In the genomic region with DNA sequence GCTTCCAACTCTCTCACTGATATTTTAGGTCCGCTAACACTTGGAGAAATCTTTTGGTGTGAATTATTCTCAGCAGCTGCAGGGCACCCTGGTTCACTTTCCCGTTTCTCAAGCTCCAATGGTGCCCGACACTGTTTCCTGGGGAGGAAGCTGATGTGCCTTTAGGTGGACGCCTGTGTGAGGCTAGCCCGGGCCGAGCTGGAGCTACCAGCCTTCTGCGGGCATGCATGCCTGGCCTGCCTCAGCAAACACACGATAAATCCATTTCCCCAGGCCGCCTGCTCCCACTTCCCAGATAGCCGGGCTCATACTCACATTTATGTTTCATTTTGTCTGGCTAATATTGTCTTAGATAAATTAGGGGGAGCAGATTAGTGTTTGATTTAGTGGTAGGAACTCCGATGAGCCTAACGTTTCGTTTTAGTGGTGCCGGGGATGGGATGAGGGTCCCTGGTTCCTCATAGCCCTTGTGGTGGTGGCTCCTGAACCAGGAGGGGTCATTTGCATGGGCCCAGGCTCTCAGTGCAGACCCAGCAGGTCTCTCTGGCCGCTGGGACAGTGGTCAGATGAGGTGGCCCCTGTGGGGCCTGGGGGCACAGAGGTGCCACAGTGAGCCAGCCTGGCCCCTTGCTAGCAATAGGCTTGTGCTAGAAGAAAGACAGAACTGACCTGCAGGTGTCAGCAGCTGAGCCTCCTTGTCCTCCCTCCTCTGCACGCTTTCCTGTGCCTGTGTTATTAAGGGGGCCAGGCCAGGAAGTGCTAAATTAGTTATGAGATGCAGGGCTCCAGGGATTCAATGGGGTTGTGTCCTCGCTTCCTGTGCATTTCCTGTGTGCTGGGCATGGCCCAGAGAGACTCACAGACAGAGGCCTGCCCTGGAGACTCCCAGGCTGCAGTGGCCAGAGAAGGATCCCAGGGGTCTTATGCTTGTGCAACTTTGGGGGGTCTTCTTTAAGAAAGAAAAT, we compare ENCODE assay signal across 1 cellular context.
TF ChIP-seq lines count a peak whose summit lies in the region.

No MANE protein-coding gene starts in this region.

TF ChIP-seq in H1, 55 proteins besides CTCF, POLR2A, EP300 and RAD21:
- TF ChIP-seq FOSL1 (IDR thresholded peaks at IDR 0.05; ENCODE audit: insufficient read depth, low read depth, low read length) (no peak), SIRT6 (IDR thresholded peaks at IDR 0.05; ENCODE audit: low read length) (no peak), POLR2AphosphoS5 (IDR thresholded peaks at IDR 0.05; ENCODE audit: low read depth, low read length) (no peak), JUN (IDR thresholded peaks at IDR 0.05; ENCODE audit: low read depth, low read length) (no peak)
